1 cellular context compared by ENCODE assay signal in the genomic region with DNA sequence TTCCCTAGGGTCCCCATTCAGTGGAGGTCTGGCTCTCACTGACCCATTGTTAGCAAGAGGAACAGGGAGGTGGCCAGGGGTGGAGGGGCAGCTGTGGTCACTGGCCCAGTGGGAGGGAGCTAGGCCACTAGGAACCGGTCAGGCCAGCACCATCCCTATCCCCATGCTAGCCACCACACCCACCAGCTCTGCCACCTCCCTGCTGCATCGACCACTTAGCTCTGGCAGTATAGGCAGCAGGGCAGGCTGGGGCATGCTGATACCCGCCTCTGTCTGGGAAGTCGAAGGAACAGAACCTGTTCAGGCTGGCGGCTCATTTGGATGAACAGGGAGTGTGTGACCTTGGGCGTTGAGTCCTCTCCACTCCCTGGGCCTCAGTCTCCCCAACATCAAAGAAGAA.
TF ChIP-seq lines count a peak whose summit lies in the region.

No MANE protein-coding gene starts in this region.

TF ChIP-seq in SK-N-SH treated with all-trans-retinoic acid at 6 μM for 48 hours, 23 proteins besides CTCF, POLR2A, EP300 and RAD21 (continued from another document):
- no peak for TF ChIP-seq TOX (CRISPR knock-in tag; IDR thresholded peaks at IDR 0.05; ENCODE audit: borderline replicate concordance)
- TF ChIP-seq CSDC2 (CRISPR knock-in tag; IDR thresholded peaks at IDR 0.05), result no peak
- TF ChIP-seq, protein P1, sequence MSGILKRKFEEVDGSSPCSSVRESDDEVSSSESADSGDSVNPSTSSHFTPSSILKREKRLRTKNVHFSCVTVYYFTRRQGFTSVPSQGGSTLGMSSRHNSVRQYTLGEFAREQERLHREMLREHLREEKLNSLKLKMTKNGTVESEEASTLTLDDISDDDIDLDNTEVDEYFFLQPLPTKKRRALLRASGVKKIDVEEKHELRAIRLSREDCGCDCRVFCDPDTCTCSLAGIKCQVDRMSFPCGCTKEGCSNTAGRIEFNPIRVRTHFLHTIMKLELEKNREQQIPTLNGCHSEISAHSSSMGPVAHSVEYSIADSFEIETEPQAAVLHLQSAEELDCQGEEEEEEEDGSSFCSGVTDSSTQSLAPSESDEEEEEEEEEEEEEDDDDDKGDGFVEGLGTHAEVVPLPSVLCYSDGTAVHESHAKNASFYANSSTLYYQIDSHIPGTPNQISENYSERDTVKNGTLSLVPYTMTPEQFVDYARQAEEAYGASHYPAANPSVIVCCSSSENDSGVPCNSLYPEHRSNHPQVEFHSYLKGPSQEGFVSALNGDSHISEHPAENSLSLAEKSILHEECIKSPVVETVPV (CRISPR knock-in tag; IDR thresholded peaks at IDR 0.05), result no peak
- TF ChIP-seq ZNF8 (CRISPR knock-in tag; IDR thresholded peaks at IDR 0.05), result no peak
- TF ChIP-seq, protein P2, sequence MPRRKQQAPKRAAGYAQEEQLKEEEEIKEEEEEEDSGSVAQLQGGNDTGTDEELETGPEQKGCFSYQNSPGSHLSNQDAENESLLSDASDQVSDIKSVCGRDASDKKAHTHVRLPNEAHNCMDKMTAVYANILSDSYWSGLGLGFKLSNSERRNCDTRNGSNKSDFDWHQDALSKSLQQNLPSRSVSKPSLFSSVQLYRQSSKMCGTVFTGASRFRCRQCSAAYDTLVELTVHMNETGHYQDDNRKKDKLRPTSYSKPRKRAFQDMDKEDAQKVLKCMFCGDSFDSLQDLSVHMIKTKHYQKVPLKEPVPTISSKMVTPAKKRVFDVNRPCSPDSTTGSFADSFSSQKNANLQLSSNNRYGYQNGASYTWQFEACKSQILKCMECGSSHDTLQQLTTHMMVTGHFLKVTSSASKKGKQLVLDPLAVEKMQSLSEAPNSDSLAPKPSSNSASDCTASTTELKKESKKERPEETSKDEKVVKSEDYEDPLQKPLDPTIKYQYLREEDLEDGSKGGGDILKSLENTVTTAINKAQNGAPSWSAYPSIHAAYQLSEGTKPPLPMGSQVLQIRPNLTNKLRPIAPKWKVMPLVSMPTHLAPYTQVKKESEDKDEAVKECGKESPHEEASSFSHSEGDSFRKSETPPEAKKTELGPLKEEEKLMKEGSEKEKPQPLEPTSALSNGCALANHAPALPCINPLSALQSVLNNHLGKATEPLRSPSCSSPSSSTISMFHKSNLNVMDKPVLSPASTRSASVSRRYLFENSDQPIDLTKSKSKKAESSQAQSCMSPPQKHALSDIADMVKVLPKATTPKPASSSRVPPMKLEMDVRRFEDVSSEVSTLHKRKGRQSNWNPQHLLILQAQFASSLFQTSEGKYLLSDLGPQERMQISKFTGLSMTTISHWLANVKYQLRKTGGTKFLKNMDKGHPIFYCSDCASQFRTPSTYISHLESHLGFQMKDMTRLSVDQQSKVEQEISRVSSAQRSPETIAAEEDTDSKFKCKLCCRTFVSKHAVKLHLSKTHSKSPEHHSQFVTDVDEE (CRISPR knock-in tag; IDR thresholded peaks at IDR 0.05), result no peak
- no peak for TF ChIP-seq GLIS3 (CRISPR knock-in tag; IDR thresholded peaks at IDR 0.05)
- TF ChIP-seq ESRRG (CRISPR knock-in tag; IDR thresholded peaks at IDR 0.05), result no peak
- TF ChIP-seq ZFP30 (CRISPR knock-in tag; IDR thresholded peaks at IDR 0.05), result no peak
- TF ChIP-seq ZC3H10 (CRISPR knock-in tag; IDR thresholded peaks at IDR 0.05), result no peak
- TF ChIP-seq BACH2 (CRISPR knock-in tag; IDR thresholded peaks at IDR 0.05; ENCODE audit: borderline replicate concordance), result no peak
